In the genomic region with DNA sequence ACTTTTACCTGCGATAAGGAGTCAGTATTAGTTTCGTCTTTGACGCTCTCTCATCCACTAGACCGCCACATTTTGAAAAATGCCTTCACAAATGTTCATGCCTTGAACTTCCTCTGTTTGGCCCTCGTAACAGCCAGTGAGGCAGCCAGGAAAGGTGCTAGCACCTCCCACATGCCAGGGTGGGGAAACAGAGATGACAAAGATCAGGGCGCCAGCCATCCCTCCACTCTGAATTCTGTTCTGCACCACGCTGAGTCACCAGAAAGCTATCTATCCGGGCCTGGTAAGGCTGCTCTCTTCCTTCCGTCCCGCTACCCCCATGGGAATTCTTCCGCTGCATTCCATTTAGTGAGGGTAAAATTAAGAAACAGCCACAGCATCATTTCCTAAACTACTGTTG, we compare ENCODE assay signal across 11 cellular contexts. TPM values are rescaled to one million over a fixed set of nuclear protein-coding genes. Genes with fewer than 3 reads are reported as not detected.
DNase-seq lines count a peak whose midpoint lies in the region; ATAC-seq and TF ChIP-seq lines count a peak whose summit lies in the region.
"Had no signal": no experiment of that assay in that cellular context is flagged by ENCODE, and none has a peak within 500 bp of the region (broad histone marks: within the 10 kb centered on the region; RNA-seq: fewer than 3 reads in every experiment).

No MANE protein-coding gene starts in this region.

- H3K27me3 ChIP-seq in HUES6 (ENCODE audit: control insufficient read depth, insufficient read depth, low read length) = no peaks in the 10 kb centered on the region

- H3K36me3 ChIP-seq in HUES6 (ENCODE audit: control insufficient read depth, insufficient read depth, low read length) = peaks cover 23% of the 10 kb centered on the region

- peak; percentile 28 for DNase-seq in AG09319 (ENCODE audit: extremely low read depth, low read depth)
- no peak for DNase-seq in chondrocyte (ENCODE audit: low spot score)
- peak; percentile 73 to 85 for DNase-seq in lung microvascular endothelial cell (ENCODE audit: low read depth in 2 of 2)
- no peak for DNase-seq in NCI-H526 (lab: John Stamatoyannopoulos, UW)
- DNase-seq in GM10266 (ENCODE audit: extremely low spot score) = no peak
- DNase-seq: NCI-H1436 had no signal

- H3K9me3 Mint-ChIP-seq in chondrocyte (ENCODE audit: low read depth) = no peaks in the 10 kb centered on the region
- H3K9me3 Mint-ChIP-seq: activated T-helper 2 cell treated with anti-CD3 and anti-CD28 coated beads, Interferon-gamma antibody, Interleukin-2, Interleukin-4, amounts not matched to agents 10 μg/mL and 5 μg/mL and 100 μg/mL, durations not matched to agents 14 hours and 24 hours and 36 hours had no signal

- TF ChIP-seq CTCF in AG09319 (IDR thresholded peaks at IDR 0.05; ENCODE audit: low read depth, low read length) = no peak
- no peak for TF ChIP-seq CTCF in chondrocyte (IDR thresholded peaks at IDR 0.05)
- no peak for TF ChIP-seq CTCF in GM10266 (IDR thresholded peaks at IDR 0.05; ENCODE audit: control insufficient read depth, insufficient read depth, low read depth, missing control alignments)

- H3K4me3 Mint-ChIP-seq in chondrocyte (ENCODE audit: unreplicated experiment) = no peak overlapping the region

- no peaks in the 10 kb centered on the region for H3K27me3 Mint-ChIP-seq in chondrocyte (ENCODE audit: low read depth)

- H3K27ac ChIP-seq in HUES6 (ENCODE audit: low read depth, low read length) = peak overlapping the region; percentile 51; the same call in 1 of the 2 replicates

- ATAC-seq in HG03342 (IDR thresholded peaks at IDR 0.05; ENCODE audit: unreplicated experiment) = no peak
- ATAC-seq in HG02981 (IDR thresholded peaks at IDR 0.05; ENCODE audit: unreplicated experiment) = no peak

- H3K36me3 Mint-ChIP-seq in chondrocyte (ENCODE audit: low read depth) = peaks cover 13% of the 10 kb centered on the region

- H3K4me1 ChIP-seq in HUES6 (ENCODE audit: control insufficient read depth, insufficient read depth, low read length) = peaks cover 27% of the 10 kb centered on the region

- peak overlapping the region; percentile 74 for H3K27ac Mint-ChIP-seq in chondrocyte (ENCODE audit: unreplicated experiment)
- H3K27ac Mint-ChIP-seq: activated T-helper 2 cell treated with anti-CD3 and anti-CD28 coated beads, Interferon-gamma antibody, Interleukin-2, Interleukin-4, amounts not matched to agents 10 μg/mL and 5 μg/mL and 100 μg/mL, durations not matched to agents 14 hours and 24 hours and 36 hours had no signal

- no peak overlapping the region for H3K4me3 ChIP-seq in HUES6 (ENCODE audit: low read depth, low read length)

- H3K9me3 ChIP-seq in HUES6 (ENCODE audit: control insufficient read depth, insufficient read depth, low read depth, low read length) = peaks cover 5% of the 10 kb centered on the region; the same call in 1 of the 2 replicates

- H3K9ac ChIP-seq in HUES6 (ENCODE audit: low read length) = peak overlapping the region; percentile 55

- H3K4me1 Mint-ChIP-seq in chondrocyte (ENCODE audit: low read depth) = peaks cover 31% of the 10 kb centered on the region

RNA-seq across cellular contexts. Expression of a gene that starts 31.3 kb away (rescaled TPM):
- not detected in 3 replicates for total RNA-seq in chondrocyte
- 0.65 and 2.0 TPM in 2 replicates for total RNA-seq in lung microvascular endothelial cell
- total RNA-seq: activated T-helper 2 cell treated with anti-CD3 and anti-CD28 coated beads, Interferon-gamma antibody, Interleukin-2, Interleukin-4, amounts not matched to agents 10 μg/mL and 5 μg/mL and 100 μg/mL, durations not matched to agents 14 hours and 24 hours and 36 hours; posterior vena cava had no signal

RNA-seq across cellular contexts. Expression of a gene that starts 47.3 kb away (rescaled TPM):
- 25.7 to 28.9 TPM (median 26.9 TPM) in 3 replicates for total RNA-seq in chondrocyte
- total RNA-seq in lung microvascular endothelial cell = 26.6 and 39.1 TPM in 2 replicates

Comparison
In these comparisons a context has a peak if more than half of its experiments do, and no peak if none do; other contexts are left out.
1. DNase-seq: peak in AG09319 (single experiment) and lung microvascular endothelial cell (2 of 2); none in chondrocyte (single experiment), NCI-H526 (0 of 2) and GM10266 (single experiment).